Comparison of ENCODE assay signal across 10 cellular contexts in genomic region chr13:44759723-44760360, GRCh38.
A peak's percentile ranks its signal among the peaks of the same experiment; 100 is the strongest.
DNase-seq lines count a peak whose midpoint lies in the region; ATAC-seq and TF ChIP-seq lines count a peak whose summit lies in the region.
"Had no signal": no experiment of that assay in that cellular context is flagged by ENCODE, and none has a peak within 500 bp of the region (broad histone marks: within the 10 kb centered on the region; RNA-seq: fewer than 3 reads in every experiment).

No MANE protein-coding gene starts in this region.

- H3K27me3 ChIP-seq in heart left ventricle (no peaks in the 10 kb centered on the region), right atrium auricular region (no peaks in the 10 kb centered on the region), lower lobe of right lung (ENCODE audit: low read depth) (no peaks in the 10 kb centered on the region), vagina (no peaks in the 10 kb centered on the region)

- no peaks in the 10 kb centered on the region for H3K36me3 Mint-ChIP-seq in activated T-helper 1 cell treated with anti-CD3 and anti-CD28 coated beads, Interleukin-12 subunit alpha, Interleukin-12 subunit beta, Interleukin-2, Interleukin-4 antibody, amounts not matched to agents 30 ng/mL and 10 ng/mL and 1 ng/mL, durations not matched to agents 14 hours and 24 hours and 36 hours (ENCODE audit: low read depth)
- H3K36me3 Mint-ChIP-seq: natural killer cell had no signal

- H3K36me3 ChIP-seq in heart left ventricle = no peaks in the 10 kb centered on the region
- H3K36me3 ChIP-seq in right atrium auricular region = no peaks in the 10 kb centered on the region
- no peaks in the 10 kb centered on the region for H3K36me3 ChIP-seq in lower lobe of right lung
- H3K36me3 ChIP-seq in vagina = no peaks in the 10 kb centered on the region

- no peak for TF ChIP-seq POLR2A in heart left ventricle (IDR thresholded peaks at IDR 0.05)
- TF ChIP-seq POLR2A in vagina (IDR thresholded peaks at IDR 0.05) = no peak

- no peak overlapping the region for H3K4me3 Mint-ChIP-seq in activated T-helper 1 cell treated with anti-CD3 and anti-CD28 coated beads, Interleukin-12 subunit alpha, Interleukin-12 subunit beta, Interleukin-2, Interleukin-4 antibody, amounts not matched to agents 30 ng/mL and 10 ng/mL and 1 ng/mL, durations not matched to agents 14 hours and 24 hours and 36 hours
- H3K4me3 Mint-ChIP-seq: natural killer cell had no signal

- peak overlapping the region in 2 of 12 donors; percentile 19 to 40 for H3K27ac ChIP-seq in heart left ventricle
- H3K27ac ChIP-seq in right atrium auricular region = no peak overlapping the region
- H3K27ac ChIP-seq in VCaP = peak overlapping the region; percentile 65
- H3K27ac ChIP-seq in lower lobe of right lung = peak overlapping the region; percentile 53
- H3K27ac ChIP-seq in vagina = peak overlapping the region; percentile 73

- no peaks in the 10 kb centered on the region for H3K9me3 Mint-ChIP-seq in activated T-helper 1 cell treated with anti-CD3 and anti-CD28 coated beads, Interleukin-12 subunit alpha, Interleukin-12 subunit beta, Interleukin-2, Interleukin-4 antibody, amounts not matched to agents 30 ng/mL and 10 ng/mL and 1 ng/mL, durations not matched to agents 14 hours and 24 hours and 36 hours
- H3K9me3 Mint-ChIP-seq: natural killer cell had no signal

- no peaks in the 10 kb centered on the region for H3K9me3 ChIP-seq in heart left ventricle
- no peaks in the 10 kb centered on the region for H3K9me3 ChIP-seq in right atrium auricular region
- no peaks in the 10 kb centered on the region for H3K9me3 ChIP-seq in lower lobe of right lung
- H3K9me3 ChIP-seq in vagina = no peaks in the 10 kb centered on the region

- H3K4me3 ChIP-seq in heart left ventricle (no peak overlapping the region), right atrium auricular region (no peak overlapping the region), lower lobe of right lung (no peak overlapping the region), vagina (no peak overlapping the region)

- TF ChIP-seq CTCF in heart left ventricle (IDR thresholded peaks at IDR 0.05) = no peak
- no peak for TF ChIP-seq CTCF in right atrium auricular region (IDR thresholded peaks at IDR 0.05)
- no peak for TF ChIP-seq CTCF in VCaP (conservative IDR thresholded peaks at IDR 0.05)
- TF ChIP-seq CTCF in lower lobe of right lung (IDR thresholded peaks at IDR 0.05) = no peak
- no peak for TF ChIP-seq CTCF in vagina (IDR thresholded peaks at IDR 0.05)

- intact Hi-C loops in heart left ventricle (cut with DNase I) (loop anchor here in 2 of 10 donors (5.0 to 10.0 kb wide), 2 partner anchors 55 to 183 kb away; partner anchors contain the start of gene TSC22D1 (in 1 of the 2)), lower lobe of right lung (cut with DNase I) (no loop called here), vagina (cut with DNase I) (loop anchor here (10.0 kb wide), 1 partner anchor 155 kb away; no protein-coding TSS in a partner anchor)
- intact Hi-C loops in activated T-helper 1 cell treated with anti-CD3 and anti-CD28 coated beads, Interleukin-12 subunit alpha, Interleukin-12 subunit beta, Interleukin-2, Interleukin-4 antibody, amounts not matched to agents 30 ng/mL and 10 ng/mL and 1 ng/mL, durations not matched to agents 14 hours and 24 hours and 36 hours (cut with micrococcal nuclease) = loop anchor here (1.0 kb wide), 1 partner anchor 8 kb away; no protein-coding TSS in a partner anchor

- H3K4me1 Mint-ChIP-seq in activated T-helper 1 cell treated with anti-CD3 and anti-CD28 coated beads, Interleukin-12 subunit alpha, Interleukin-12 subunit beta, Interleukin-2, Interleukin-4 antibody, amounts not matched to agents 30 ng/mL and 10 ng/mL and 1 ng/mL, durations not matched to agents 14 hours and 24 hours and 36 hours (ENCODE audit: low read depth) = peaks cover 43% of the 10 kb centered on the region

- peaks cover 2% of the 10 kb centered on the region for H3K27me3 Mint-ChIP-seq in activated T-helper 1 cell treated with anti-CD3 and anti-CD28 coated beads, Interleukin-12 subunit alpha, Interleukin-12 subunit beta, Interleukin-2, Interleukin-4 antibody, amounts not matched to agents 30 ng/mL and 10 ng/mL and 1 ng/mL, durations not matched to agents 14 hours and 24 hours and 36 hours (ENCODE audit: insufficient read depth)

- H3K4me1 ChIP-seq in heart left ventricle (peaks cover 0 to 28% (median 8%) of the 10 kb centered on the region in 12 donors), right atrium auricular region (peaks cover 0 to 13% of the 10 kb centered on the region in 2 donors), lower lobe of right lung (peaks cover 6% of the 10 kb centered on the region), vagina (peaks cover 17% of the 10 kb centered on the region)

- H3K27ac Mint-ChIP-seq in activated T-helper 1 cell treated with anti-CD3 and anti-CD28 coated beads, Interleukin-12 subunit alpha, Interleukin-12 subunit beta, Interleukin-2, Interleukin-4 antibody, amounts not matched to agents 30 ng/mL and 10 ng/mL and 1 ng/mL, durations not matched to agents 14 hours and 24 hours and 36 hours = no peak overlapping the region
- H3K27ac Mint-ChIP-seq: natural killer cell had no signal

- ATAC-seq in heart left ventricle (peak in 3 of 4 donors; percentile 33 to 52 (median 51)), lower lobe of right lung (peak; percentile 83 to 92)
- ATAC-seq: natural killer cell had no signal

- WGBS in heart left ventricle, 4 donors = 47 to 69% (median 56%) methylated on average over 4 of the region's 4 CpGs

- DNase-seq in heart left ventricle (no peak), right atrium auricular region (ENCODE audit: low spot score) (no peak), lower lobe of right lung (peak; percentile 51), vagina (ENCODE audit: extremely low spot score in 2 of 2) (no peak), OCI-M1 (lab: John Stamatoyannopoulos, UW) (no peak)
- no peak for DNase-seq in activated T-helper 1 cell treated with anti-CD3 and anti-CD28 coated beads, Interleukin-12 subunit alpha, Interleukin-12 subunit beta, Interleukin-2, Interleukin-4 antibody, amounts not matched to agents 30 ng/mL and 10 ng/mL and 1 ng/mL, durations not matched to agents 14 hours and 24 hours and 36 hours (ENCODE audit: low spot score)
- no peak for DNase-seq in stimulated activated CD4-positive, alpha-beta T cell treated with anti-CD3 and anti-CD28 coated beads, Interleukin-4, amount 100 ng/mL, for 24 hours
- DNase-seq: erythroblast, natural killer cell had no signal

Comparison
In these comparisons a context has a peak if more than half of its experiments do, and no peak if none do; other contexts are left out.
1. H3K27ac ChIP-seq: peak in VCaP (single experiment), lower lobe of right lung (single experiment) and vagina (single experiment); none in right atrium auricular region (0 of 2).